8 cellular contexts compared by ENCODE assay signal in the genomic region with DNA sequence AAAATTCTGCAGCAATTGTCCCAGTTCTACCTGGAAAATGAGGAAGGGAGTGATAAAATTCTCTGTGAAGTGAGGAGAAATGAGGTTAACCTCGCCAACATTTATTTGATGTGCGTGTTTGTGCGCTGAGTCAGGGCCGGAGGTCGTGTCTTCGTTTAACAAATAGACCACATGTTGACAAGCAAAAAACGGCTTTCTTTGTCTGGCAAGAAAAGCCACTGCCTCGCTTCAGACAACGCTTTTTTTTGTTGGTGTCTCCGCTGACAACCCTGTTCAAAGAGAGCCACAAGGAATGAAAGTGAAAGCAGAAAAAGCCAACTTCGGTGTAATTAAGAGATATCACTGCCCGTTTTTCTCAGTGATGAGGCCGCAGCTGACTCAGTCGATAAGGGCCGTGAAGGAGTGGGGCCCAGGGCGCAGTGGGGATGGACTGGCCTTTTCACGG.
DNase-seq lines count a peak whose midpoint lies in the region; ATAC-seq lines count a peak whose summit lies in the region.

No MANE protein-coding gene starts in this region.

- intact Hi-C loops in aorta (cut with DNase I): no loop called here

- peak overlapping the region; percentile 7 for H3K27ac Mint-ChIP-seq in activated T-cell treated with anti-CD3 and anti-CD28 coated beads, Interleukin-2, amount 50 U/mL, for 72 hours

- H3K36me3 Mint-ChIP-seq in activated T-cell treated with anti-CD3 and anti-CD28 coated beads, Interleukin-2, amount 50 U/mL, for 72 hours (ENCODE audit: insufficient read depth in 2 of 2): peaks cover 0 to 2% of the 10 kb centered on the region in 2 donors

- DNase-seq in activated T-cell treated with anti-CD3 and anti-CD28 coated beads, Interleukin-2, amount 50 U/mL, for 72 hours: peak; percentile 11
- no peak for DNase-seq in activated T-cell treated with anti-CD3 and anti-CD28 coated beads, Interleukin-2, amount 50 U/mL, for 48 hours
- DNase-seq in SJCRH30 (peak; percentile 27 to 55), fibroblast of peridontal ligament (ENCODE audit: extremely low read depth) (peak; percentile 59), renal cortical epithelial cell (ENCODE audit: low read depth) (peak; percentile 86), NCI-H2081 treated with DMSO at 0.1 percent for 48 hours (lab: John Stamatoyannopoulos, UW) (no peak), aorta (no peak)

- WGBS in aorta, 2 donors: 79 to 87% methylated on average over 17 of the region's 17 CpGs

- no peaks in the 10 kb centered on the region for H3K27me3 ChIP-seq in SJCRH30
- H3K27me3 ChIP-seq in aorta (ENCODE audit: control insufficient read depth in 1 of 2, insufficient read depth in 2 of 2, low read length in 1 of 2): no peaks in the 10 kb centered on the region

- H3K9me3 ChIP-seq in SJCRH30 (replicated peaks): no peaks in the 10 kb centered on the region
- H3K9me3 ChIP-seq in aorta (ENCODE audit: control insufficient read depth, low read length): no peaks in the 10 kb centered on the region

- H3K4me1 ChIP-seq in SJCRH30 (peaks cover 6% of the 10 kb centered on the region), aorta (ENCODE audit: control insufficient read depth in 1 of 2, insufficient read depth in 2 of 2, low read length in 2 of 2) (no peaks in the 10 kb centered on the region)

- no peaks in the 10 kb centered on the region for H3K27me3 Mint-ChIP-seq in activated T-cell treated with anti-CD3 and anti-CD28 coated beads, Interleukin-2, amount 50 U/mL, for 72 hours (ENCODE audit: low read depth)

- peaks cover 10% of the 10 kb centered on the region for H3K4me1 Mint-ChIP-seq in activated T-cell treated with anti-CD3 and anti-CD28 coated beads, Interleukin-2, amount 50 U/mL, for 72 hours (ENCODE audit: low read depth)

- H3K4me3 Mint-ChIP-seq in activated T-cell treated with anti-CD3 and anti-CD28 coated beads, Interleukin-2, amount 50 U/mL, for 72 hours: peak overlapping the region; percentile 38 to 46

- H3K27ac ChIP-seq in SJCRH30 (peak overlapping the region; percentile 76), aorta (ENCODE audit: low read depth in 1 of 2, low read length in 2 of 2) (no peak overlapping the region)

- ATAC-seq in activated T-cell treated with anti-CD3 and anti-CD28 coated beads, Interleukin-2, amount 50 U/mL, for 72 hours (replicated peaks in 1 of 2): peak; percentile 60 to 83
- ATAC-seq in aorta (ENCODE audit: low FRiP score) (no peak), GM19351 (IDR thresholded peaks at IDR 0.05; ENCODE audit: unreplicated experiment) (no peak)

- H3K9me3 Mint-ChIP-seq in activated T-cell treated with anti-CD3 and anti-CD28 coated beads, Interleukin-2, amount 50 U/mL, for 72 hours: no peaks in the 10 kb centered on the region

- H3K4me3 ChIP-seq in SJCRH30 (peak overlapping the region; percentile 53), aorta (ENCODE audit: low read length in 2 of 2) (no peak overlapping the region)

- no peaks in the 10 kb centered on the region for H3K36me3 ChIP-seq in SJCRH30
- H3K36me3 ChIP-seq in aorta (ENCODE audit: control insufficient read depth in 1 of 2, insufficient read depth in 2 of 2, low read length in 1 of 2): no peaks in the 10 kb centered on the region

Comparison
In these comparisons a context has a peak if more than half of its experiments do, and no peak if none do; other contexts are left out.
1. DNase-seq: peak in activated T-cell treated with anti-CD3 and anti-CD28 coated beads, Interleukin-2, amount 50 U/mL, for 72 hours (2 of 2), SJCRH30 (2 of 2), fibroblast of peridontal ligament (single experiment) and renal cortical epithelial cell (single experiment); none in activated T-cell treated with anti-CD3 and anti-CD28 coated beads, Interleukin-2, amount 50 U/mL, for 48 hours (0 of 2), NCI-H2081 treated with DMSO at 0.1 percent for 48 hours (single experiment) and aorta (0 of 2).
2. ATAC-seq: peak in activated T-cell treated with anti-CD3 and anti-CD28 coated beads, Interleukin-2, amount 50 U/mL, for 72 hours (2 of 2); none in aorta (single experiment) and GM19351 (single experiment).